ENCODE assay signal across 9 cellular contexts in the genomic region with DNA sequence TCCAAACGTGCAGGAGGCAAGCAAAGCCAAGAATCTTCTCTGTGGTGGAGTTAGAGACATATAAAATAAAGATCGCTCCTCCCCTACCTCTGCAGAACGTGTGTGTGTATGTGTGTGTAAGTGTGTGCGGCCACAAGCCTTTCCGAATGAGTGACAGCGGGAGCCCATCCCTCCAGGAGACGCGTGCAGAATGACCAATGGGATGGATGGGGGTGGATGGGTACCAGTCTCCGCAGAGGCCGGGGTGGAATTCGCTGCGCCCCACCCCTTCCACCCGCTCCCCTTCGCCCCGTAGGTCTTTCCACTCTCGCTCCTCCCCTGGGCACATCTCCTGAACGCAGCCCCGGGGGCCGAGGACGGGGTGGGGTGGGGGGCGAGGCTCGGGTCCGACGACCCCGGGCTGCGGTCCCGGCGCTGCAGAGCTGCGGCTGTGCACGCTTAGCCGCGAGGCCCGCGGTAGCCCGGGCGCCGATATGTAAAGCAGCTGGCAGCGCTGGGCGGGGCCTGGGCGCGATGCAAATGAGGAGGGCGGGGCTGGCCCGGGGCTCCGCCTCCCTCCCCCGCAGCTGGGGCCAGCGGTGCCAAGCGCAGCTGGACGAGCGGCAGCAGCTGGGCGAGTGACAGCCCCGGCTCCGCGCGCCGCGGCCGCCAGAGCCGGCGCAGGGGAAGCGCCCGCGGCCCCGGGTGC. TPM values are rescaled to one million over a fixed set of nuclear protein-coding genes. Genes with fewer than 3 reads are reported as not detected.
DNase-seq lines count a peak whose midpoint lies in the region; ATAC-seq, FAIRE-seq and TF ChIP-seq lines count a peak whose summit lies in the region.
"Had no signal": no experiment of that assay in that cellular context is flagged by ENCODE, and none has a peak within 500 bp of the region (broad histone marks: within the 10 kb centered on the region; RNA-seq: fewer than 3 reads in every experiment).

A gene (plus strand): TSS at position 594 of the 688 bp plus-strand sequence.

- H3K27me3 Mint-ChIP-seq in WTC11 (ENCODE audit: low read depth): peaks cover 94% of the 10 kb centered on the region

- peak; percentile 93 for DNase-seq in DND-41
- DNase-seq in KG1 (lab: John Stamatoyannopoulos, UW): peak; percentile 64
- peak; percentile 93 for DNase-seq in WTC11 (ENCODE audit: low spot score)
- DNase-seq in cardiac fibroblast (ENCODE audit: low read depth in 2 of 2): peak; percentile 9 to 41
- peak; percentile 92 for DNase-seq in kidney
- peak; percentile 75 to 90 for DNase-seq in stimulated activated CD4-positive, alpha-beta T cell treated with anti-CD3 and anti-CD28 coated beads, Interleukin-1b, Interleukin-23, amount 100 ng/mL, for 1 hour (ENCODE audit: low read depth in 2 of 2)
- DNase-seq in HCEC 1CT: no peak

- H3K4me3 ChIP-seq in DND-41 (ENCODE audit: low read depth in 1 of 2, low read length in 2 of 2): peak within 1 kb of the TSS; percentile 55 to 64
- H3K4me3 ChIP-seq in cardiac fibroblast (replicated peaks in 1 of 2; ENCODE audit: low read depth in 2 of 2, low read length in 2 of 2): no peak within 1 kb of the TSS
- H3K4me3 ChIP-seq in kidney (ENCODE audit: low read length in 2 of 2): no peak within 1 kb of the TSS

- H3K9ac ChIP-seq in DND-41 (ENCODE audit: low read depth, low read length): peak within 1 kb of the TSS; percentile 80
- no peak within 1 kb of the TSS for H3K9ac ChIP-seq in kidney (ENCODE audit: low read length in 2 of 2)

- FAIRE-seq in kidney (lab: Jason Lieb, UNC): no peak
- FAIRE-seq: TTC549 had no signal

- peak within 1 kb of the TSS; percentile 91 for H3K4me2 ChIP-seq in DND-41 (ENCODE audit: insufficient read depth, low read length)

- CTCF ChIA-PET in WTC11 (lab: Charles Lee): interaction anchor here (0.6 to 1.0 kb wide), 3 partner anchors 32 to 176 kb away, joined by 3 to 7 read pairs (median 3); no protein-coding TSS in a partner anchor

- H3K4me1 ChIP-seq in DND-41 (ENCODE audit: insufficient read depth, low read length) (peaks cover 53% of the 10 kb centered on the region), kidney (ENCODE audit: control insufficient read depth in 1 of 2, insufficient read depth in 1 of 2, low read depth in 1 of 2, low read length in 2 of 2) (no peaks in the 10 kb centered on the region)

- TF ChIP-seq CTCF in DND-41 (IDR thresholded peaks at IDR 0.05; ENCODE audit: borderline replicate concordance, extremely low read depth, low read length, poor library complexity, severe bottlenecking) (no peak), WTC11 (IDR thresholded peaks at IDR 0.05) (no peak), cardiac fibroblast (IDR thresholded peaks at IDR 0.05; ENCODE audit: low read depth, low read length) (no peak), kidney (IDR thresholded peaks at IDR 0.05; ENCODE audit: borderline replicate concordance, extremely low read depth, insufficient read depth) (no peak)

- POLR2A ChIA-PET in WTC11 (lab: Charles Lee): no interaction called here

- H3K79me2 ChIP-seq in DND-41 (ENCODE audit: insufficient read depth, low read length): peaks cover 44% of the 10 kb centered on the region

- H4K20me1 ChIP-seq in DND-41 (ENCODE audit: insufficient read depth, low read length): peaks cover 8% of the 10 kb centered on the region; the same call in 1 of the 2 replicates

- H3K4me3 Mint-ChIP-seq in WTC11: peak within 1 kb of the TSS; percentile 92

- ATAC-seq in DND-41 (ENCODE audit: insufficient read depth, low read depth) (peak; percentile 79), GM21423 (IDR thresholded peaks at IDR 0.05; ENCODE audit: unreplicated experiment) (peak; percentile 78), WTC11 (peak; percentile 94)

- H3K9me3 Mint-ChIP-seq in WTC11: peaks cover 6% of the 10 kb centered on the region

- H3K36me3 Mint-ChIP-seq in WTC11: no peaks in the 10 kb centered on the region

- H3K27ac Mint-ChIP-seq in WTC11: no peak within 1 kb of the TSS

- peak within 1 kb of the TSS; percentile 73 for H2AFZ ChIP-seq in DND-41 (ENCODE audit: low read depth, low read length)

- intact Hi-C loops in kidney (cut with DNase I): no loop called here

- H3K4me1 Mint-ChIP-seq in WTC11: peaks cover 27% of the 10 kb centered on the region

- H3K27ac ChIP-seq in DND-41 (ENCODE audit: low read length): peak within 1 kb of the TSS; percentile 57
- no peak within 1 kb of the TSS for H3K27ac ChIP-seq in kidney (ENCODE audit: low read depth in 2 of 2, low read length in 2 of 2)

- H3K36me3 ChIP-seq in DND-41 (ENCODE audit: insufficient read depth, low read length): peaks cover 20% of the 10 kb centered on the region
- H3K36me3 ChIP-seq in kidney (ENCODE audit: control insufficient read depth in 1 of 2, insufficient read depth in 2 of 2, low read length in 2 of 2): no peaks in the 10 kb centered on the region

- H3K9me3 ChIP-seq in DND-41 (ENCODE audit: insufficient read depth, low read length, severe bottlenecking) (no peaks in the 10 kb centered on the region), kidney (ENCODE audit: control insufficient read depth in 1 of 2, low read length in 2 of 2) (peaks cover 0 to 4% of the 10 kb centered on the region in 2 donors)

- H3K27me3 ChIP-seq in DND-41 (ENCODE audit: insufficient read depth, low read length, poor library complexity): no peaks in the 10 kb centered on the region

TF ChIP-seq in WTC11, 78 proteins besides CTCF, POLR2A, EP300 and RAD21:
- TF ChIP-seq, protein P1, sequence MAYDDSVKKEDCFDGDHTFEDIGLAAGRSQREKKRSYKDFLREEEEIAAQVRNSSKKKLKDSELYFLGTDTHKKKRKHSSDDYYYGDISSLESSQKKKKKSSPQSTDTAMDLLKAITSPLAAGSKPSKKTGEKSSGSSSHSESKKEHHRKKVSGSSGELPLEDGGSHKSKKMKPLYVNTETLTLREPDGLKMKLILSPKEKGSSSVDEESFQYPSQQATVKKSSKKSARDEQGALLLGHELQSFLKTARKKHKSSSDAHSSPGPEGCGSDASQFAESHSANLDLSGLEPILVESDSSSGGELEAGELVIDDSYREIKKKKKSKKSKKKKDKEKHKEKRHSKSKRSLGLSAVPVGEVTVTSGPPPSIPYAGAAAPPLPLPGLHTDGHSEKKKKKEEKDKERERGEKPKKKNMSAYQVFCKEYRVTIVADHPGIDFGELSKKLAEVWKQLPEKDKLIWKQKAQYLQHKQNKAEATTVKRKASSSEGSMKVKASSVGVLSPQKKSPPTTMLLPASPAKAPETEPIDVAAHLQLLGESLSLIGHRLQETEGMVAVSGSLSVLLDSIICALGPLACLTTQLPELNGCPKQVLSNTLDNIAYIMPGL (CRISPR knock-in tag; IDR thresholded peaks at IDR 0.05): no peak
- TF ChIP-seq FOXJ3 (CRISPR knock-in tag; IDR thresholded peaks at IDR 0.05; ENCODE audit: borderline replicate concordance): no peak
- TF ChIP-seq, protein P2, sequence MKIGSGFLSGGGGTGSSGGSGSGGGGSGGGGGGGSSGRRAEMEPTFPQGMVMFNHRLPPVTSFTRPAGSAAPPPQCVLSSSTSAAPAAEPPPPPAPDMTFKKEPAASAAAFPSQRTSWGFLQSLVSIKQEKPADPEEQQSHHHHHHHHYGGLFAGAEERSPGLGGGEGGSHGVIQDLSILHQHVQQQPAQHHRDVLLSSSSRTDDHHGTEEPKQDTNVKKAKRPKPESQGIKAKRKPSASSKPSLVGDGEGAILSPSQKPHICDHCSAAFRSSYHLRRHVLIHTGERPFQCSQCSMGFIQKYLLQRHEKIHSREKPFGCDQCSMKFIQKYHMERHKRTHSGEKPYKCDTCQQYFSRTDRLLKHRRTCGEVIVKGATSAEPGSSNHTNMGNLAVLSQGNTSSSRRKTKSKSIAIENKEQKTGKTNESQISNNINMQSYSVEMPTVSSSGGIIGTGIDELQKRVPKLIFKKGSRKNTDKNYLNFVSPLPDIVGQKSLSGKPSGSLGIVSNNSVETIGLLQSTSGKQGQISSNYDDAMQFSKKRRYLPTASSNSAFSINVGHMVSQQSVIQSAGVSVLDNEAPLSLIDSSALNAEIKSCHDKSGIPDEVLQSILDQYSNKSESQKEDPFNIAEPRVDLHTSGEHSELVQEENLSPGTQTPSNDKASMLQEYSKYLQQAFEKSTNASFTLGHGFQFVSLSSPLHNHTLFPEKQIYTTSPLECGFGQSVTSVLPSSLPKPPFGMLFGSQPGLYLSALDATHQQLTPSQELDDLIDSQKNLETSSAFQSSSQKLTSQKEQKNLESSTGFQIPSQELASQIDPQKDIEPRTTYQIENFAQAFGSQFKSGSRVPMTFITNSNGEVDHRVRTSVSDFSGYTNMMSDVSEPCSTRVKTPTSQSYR (CRISPR knock-in tag; IDR thresholded peaks at IDR 0.05): no peak
- no peak for TF ChIP-seq ZNF263 (CRISPR knock-in tag; IDR thresholded peaks at IDR 0.05; ENCODE audit: low read depth)
- TF ChIP-seq NFYB (CRISPR knock-in tag; conservative IDR thresholded peaks at IDR 0.05; ENCODE audit: low read depth): peak; percentile 57
- no peak for TF ChIP-seq ZBTB21 (CRISPR knock-in tag; IDR thresholded peaks at IDR 0.05; ENCODE audit: borderline replicate concordance)
- TF ChIP-seq, protein P3, sequence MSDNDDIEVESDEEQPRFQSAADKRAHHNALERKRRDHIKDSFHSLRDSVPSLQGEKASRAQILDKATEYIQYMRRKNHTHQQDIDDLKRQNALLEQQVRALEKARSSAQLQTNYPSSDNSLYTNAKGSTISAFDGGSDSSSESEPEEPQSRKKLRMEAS (CRISPR knock-in tag; IDR thresholded peaks at IDR 0.05): peak; percentile 45; the same call in 1 of the 2 replicates
- TF ChIP-seq ELF4 (CRISPR knock-in tag; IDR thresholded peaks at IDR 0.05; ENCODE audit: low read depth): no peak
- no peak for TF ChIP-seq ATF1 (CRISPR knock-in tag; IDR thresholded peaks at IDR 0.05)
- TF ChIP-seq NR3C1 (CRISPR knock-in tag; conservative IDR thresholded peaks at IDR 0.05; ENCODE audit: low read depth): no peak
- TF ChIP-seq SP1 (CRISPR knock-in tag; conservative IDR thresholded peaks at IDR 0.05): peak; percentile 89

RNA-seq across cellular contexts. Expression of the gene that starts here (rescaled TPM):
- total RNA-seq in WTC11 (2021) (6.9 to 13.4 TPM (median 11.3 TPM) in 3 replicates), kidney (17.8 TPM)
- polyA plus RNA-seq in kidney (ENCODE audit: insufficient read depth, low read depth, low replicate concordance): 0.62 TPM

Comparison
In these comparisons a context has a peak if more than half of its experiments do, and no peak if none do; other contexts are left out.
1. H3K4me3 ChIP-seq: peak in DND-41 (2 of 2); none in cardiac fibroblast (0 of 2) and kidney (0 of 2).
2. Peak in every context shown above with its lines, with median percentiles within 50 percentile points of each other: ATAC-seq.